In the genomic region with DNA sequence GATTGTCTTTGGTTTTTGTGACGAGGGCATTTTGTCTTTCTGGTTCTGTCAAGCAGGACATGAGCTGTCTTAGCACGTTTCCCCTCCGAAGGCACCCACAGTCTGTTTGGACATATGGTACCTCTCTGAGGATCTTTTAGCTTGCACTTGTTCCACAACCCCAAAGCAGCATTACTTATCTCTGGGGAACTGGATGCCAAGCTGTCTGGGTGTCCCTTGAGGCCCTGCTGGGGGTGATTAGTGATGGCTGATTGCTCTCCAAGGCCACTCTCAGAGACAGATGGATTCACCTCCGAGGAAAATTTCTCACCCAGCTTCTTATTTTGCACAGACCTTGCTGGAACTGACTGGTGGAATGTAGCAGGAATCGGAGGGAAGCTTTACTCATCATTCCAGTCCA, we compare ENCODE assay signal across 35 cellular contexts.
"Had no signal": no experiment of that assay in that cellular context is flagged by ENCODE, and none has a peak within 500 bp of the region (broad histone marks: within the 10 kb centered on the region; RNA-seq: fewer than 3 reads in every experiment).

No MANE protein-coding gene starts in this region.

- H3K27me3 ChIP-seq: adrenal gland, MG63, Peyer's patch had no signal

- DNase-seq: activated CD4-positive, alpha-beta memory T cell treated with anti-CD3 and anti-CD28 coated beads, Interleukin-2, amount 10 ng/mL, durations not matched to agents 7 days and 5 days; activated CD4-positive, alpha-beta T cell treated with anti-CD3 and anti-CD28 coated beads for 1 hour; activated CD4-positive, alpha-beta T cell treated with anti-CD3 and anti-CD28 coated beads for 48 hours; activated CD4-positive, CD25-positive, alpha-beta regulatory T cell; activated gamma-delta T cell treated with Interleukin-2 at 50 U/mL for 16 hours; activated naive CD4-positive, alpha-beta T cell treated with anti-CD3 and anti-CD28 coated beads for 36 hours; activated T-cell treated with anti-CD3 and anti-CD28 coated beads, Interleukin-2, amount 50 U/mL, for 24 hours; adrenal gland; central memory CD4-positive, alpha-beta T cell; Kasumi-1; KG1; MG63; NCI-H1092; NCI-H1417; NCI-H146; NCI-H187; NCI-H2029 treated with DMSO at 0.1 percent for 48 hours; NCI-H2107; NCI-H226; NCI-H446 treated with DMSO at 0.1 percent for 48 hours; NCI-H526; NCI-H774; Peyer's patch; RPMI8226; SIG-M5; T-helper 1 cell; T-helper 2 cell; T-helper 9 cell had no signal

- ATAC-seq: activated naive CD4-positive, alpha-beta T cell treated with anti-CD3 and anti-CD28 coated beads, Interleukin-2, amount 50 U/mL, for 72 hours; SK-N-SH treated with all-trans-retinoic acid at 6 μM for 48 hours had no signal

- H3K4me1 ChIP-seq: adrenal gland, Peyer's patch had no signal

- H3K27me3 Mint-ChIP-seq: activated CD4-positive, alpha-beta memory T cell treated with anti-CD3 and anti-CD28 coated beads, Interleukin-2, amount 10 ng/mL, durations not matched to agents 7 days and 5 days; activated T-cell treated with anti-CD3 and anti-CD28 coated beads, Interleukin-2, amount 50 U/mL, for 24 hours had no signal

- H3K9me3 ChIP-seq: adrenal gland, MG63, Peyer's patch had no signal

- H3K36me3 Mint-ChIP-seq: activated naive CD4-positive, alpha-beta T cell treated with anti-CD3 and anti-CD28 coated beads, Interleukin-2, amount 50 U/mL, for 72 hours; brain had no signal

- H3K9me3 Mint-ChIP-seq: activated CD4-positive, alpha-beta memory T cell treated with anti-CD3 and anti-CD28 coated beads, Interleukin-2, amount 10 ng/mL, durations not matched to agents 7 days and 5 days; activated naive CD4-positive, alpha-beta T cell treated with anti-CD3 and anti-CD28 coated beads, Interleukin-2, amount 50 U/mL, for 72 hours; activated T-cell treated with anti-CD3 and anti-CD28 coated beads, Interleukin-2, amount 50 U/mL, for 24 hours; activated T-helper 1 cell treated with anti-CD3 and anti-CD28 coated beads, Interleukin-12 subunit alpha, Interleukin-12 subunit beta, Interleukin-2, Interleukin-4 antibody, amounts not matched to agents 30 ng/mL and 10 ng/mL and 1 ng/mL, durations not matched to agents 14 hours and 24 hours and 36 hours had no signal

- H3K4me3 Mint-ChIP-seq: activated CD4-positive, alpha-beta memory T cell treated with anti-CD3 and anti-CD28 coated beads, Interleukin-2, amount 10 ng/mL, durations not matched to agents 7 days and 5 days; activated naive CD4-positive, alpha-beta T cell treated with anti-CD3 and anti-CD28 coated beads for 36 hours; activated T-cell treated with anti-CD3 and anti-CD28 coated beads, Interleukin-2, amount 50 U/mL, for 24 hours; activated T-helper 1 cell treated with anti-CD3 and anti-CD28 coated beads, Interleukin-12 subunit alpha, Interleukin-12 subunit beta, Interleukin-2, Interleukin-4 antibody, amounts not matched to agents 30 ng/mL and 10 ng/mL and 1 ng/mL, durations not matched to agents 14 hours and 24 hours and 36 hours; brain had no signal

- H3K27ac ChIP-seq: adrenal gland, Peyer's patch, VCaP had no signal

- H3K4me1 Mint-ChIP-seq: activated CD4-positive, alpha-beta memory T cell treated with anti-CD3 and anti-CD28 coated beads, Interleukin-2, amount 10 ng/mL, durations not matched to agents 7 days and 5 days had no signal

- H3K36me3 ChIP-seq: adrenal gland, MG63, Peyer's patch had no signal

- H3K27ac Mint-ChIP-seq: activated CD4-positive, alpha-beta memory T cell treated with anti-CD3 and anti-CD28 coated beads, Interleukin-2, amount 10 ng/mL, durations not matched to agents 7 days and 5 days; activated naive CD4-positive, alpha-beta T cell treated with anti-CD3 and anti-CD28 coated beads for 36 hours; activated naive CD4-positive, alpha-beta T cell treated with anti-CD3 and anti-CD28 coated beads, Interleukin-2, amount 50 U/mL, for 72 hours; activated T-cell treated with anti-CD3 and anti-CD28 coated beads, Interleukin-2, amount 50 U/mL, for 24 hours; activated T-helper 1 cell treated with anti-CD3 and anti-CD28 coated beads, Interleukin-12 subunit alpha, Interleukin-12 subunit beta, Interleukin-2, Interleukin-4 antibody, amounts not matched to agents 30 ng/mL and 10 ng/mL and 1 ng/mL, durations not matched to agents 14 hours and 24 hours and 36 hours; brain had no signal

- H3K4me3 ChIP-seq: adrenal gland, MG63, Peyer's patch had no signal

- FAIRE-seq: bronchial epithelial cell, colon had no signal
